Comparison of ENCODE assay signal across 17 cellular contexts in the genomic region with DNA sequence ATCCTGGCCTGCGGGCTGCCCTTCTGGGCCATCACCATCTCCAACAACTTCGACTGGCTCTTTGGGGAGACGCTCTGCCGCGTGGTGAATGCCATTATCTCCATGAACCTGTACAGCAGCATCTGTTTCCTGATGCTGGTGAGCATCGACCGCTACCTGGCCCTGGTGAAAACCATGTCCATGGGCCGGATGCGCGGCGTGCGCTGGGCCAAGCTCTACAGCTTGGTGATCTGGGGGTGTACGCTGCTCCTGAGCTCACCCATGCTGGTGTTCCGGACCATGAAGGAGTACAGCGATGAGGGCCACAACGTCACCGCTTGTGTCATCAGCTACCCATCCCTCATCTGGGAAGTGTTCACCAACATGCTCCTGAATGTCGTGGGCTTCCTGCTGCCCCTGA. TPM values are rescaled to one million over a fixed set of nuclear protein-coding genes. Genes with fewer than 3 reads are reported as not detected.
DNase-seq lines count a peak whose midpoint lies in the region; ATAC-seq and TF ChIP-seq lines count a peak whose summit lies in the region.
"Had no signal": no experiment of that assay in that cellular context is flagged by ENCODE, and none has a peak within 500 bp of the region (broad histone marks: within the 10 kb centered on the region; RNA-seq: fewer than 3 reads in every experiment).

No MANE protein-coding gene starts in this region.

- DNase-seq in RWPE1 (ENCODE audit: low spot score) (no peak), hepatocyte (ENCODE audit: low spot score) (no peak), posterior vena cava (ENCODE audit: low spot score) (peak; percentile 70), left cardiac atrium (no peak), SHP77 (lab: John Stamatoyannopoulos, UW) (no peak), G401 (ENCODE audit: low spot score) (no peak)
- DNase-seq: C1 segment of cervical spinal cord; CD4-positive, alpha-beta memory T cell; COR-L47; DMS153; DMS79; EL; GF-D8; H9 had no signal

- ATAC-seq in left cardiac atrium, result no peak
- ATAC-seq: GM23338, HCT116 had no signal

- POLR2A ChIA-PET in RWPE1 (lab: Yijun Ruan, JAX; ENCODE audit: low non-redundant PET), result no interaction called here

- H2AFZ ChIP-seq in hepatocyte, result no peak overlapping the region
- H2AFZ ChIP-seq: GM23338 had no signal

- no peaks in the 10 kb centered on the region for H3K27me3 ChIP-seq in hepatocyte

- TF ChIP-seq CTCF in RWPE1 (conservative IDR thresholded peaks at IDR 0.05; ENCODE audit: low read depth), result no peak
- no peak for TF ChIP-seq CTCF in hepatocyte (IDR thresholded peaks at IDR 0.05; ENCODE audit: poor library complexity)

- no peak overlapping the region for H3K4me3 ChIP-seq in hepatocyte
- H3K4me3 ChIP-seq: GM23338 had no signal

- H3K27ac ChIP-seq in RWPE1 (peak overlapping the region; percentile 25; the same call in 1 of the 2 replicates), hepatocyte (peak overlapping the region; percentile 90)

- CTCF ChIA-PET in RWPE1 (lab: Yijun Ruan, JAX), result no interaction called here

- in situ Hi-C loops in G401 (cut with HindIII; ENCODE audit: low sequenced_read_pairs), result no loop called here

- H3K79me2 ChIP-seq in hepatocyte, result no peaks in the 10 kb centered on the region

- no peaks in the 10 kb centered on the region for H4K20me1 ChIP-seq in hepatocyte (ENCODE audit: insufficient read depth, poor library complexity, severe bottlenecking)

- H3K4me2 ChIP-seq in hepatocyte, result no peak overlapping the region
- H3K4me2 ChIP-seq: GM23338 had no signal

- WGBS in hepatocyte (ENCODE audit: low lambda C conversion rate, missing lambda C conversion rate), result 97% methylated on average over 18 of the region's 18 CpGs

- no peaks in the 10 kb centered on the region for H3K9me2 ChIP-seq in hepatocyte (replicated peaks; ENCODE audit: insufficient read depth)

- H3K4me1 ChIP-seq in hepatocyte (ENCODE audit: insufficient read depth), result peaks cover 18% of the 10 kb centered on the region

- intact Hi-C loops in posterior vena cava (cut with DNase I), result no loop called here
- intact Hi-C loops in left cardiac atrium (cut with DNase I), result no loop called here

- no peaks in the 10 kb centered on the region for H3K9me3 ChIP-seq in hepatocyte (ENCODE audit: low read depth)

- no peaks in the 10 kb centered on the region for H3K36me3 ChIP-seq in hepatocyte (replicated peaks; ENCODE audit: insufficient read depth, low read depth)

RNA-seq across cellular contexts. Expression of a gene that starts 15.4 kb away (rescaled TPM):
- 11.9 and 15.3 TPM in 2 replicates for total RNA-seq in hepatocyte
- 33.0 and 48.6 TPM in 2 replicates for polyA plus RNA-seq in hepatocyte
- under 1 TPM; 0.24 to 0.56 TPM for total RNA-seq in posterior vena cava
- total RNA-seq in left cardiac atrium, result 1 to 10 TPM in 1 of 2 donors, under 1 TPM in 1; 0.21 to 1.0 TPM
- total RNA-seq in G401 (2014; rRNA removed; shearing (Covaris generic)), result not detected in 2 replicates
- total RNA-seq: A673; CD4-positive, alpha-beta memory T cell; GM23338; H9 had no signal
- polyA plus RNA-seq: CD4-positive, alpha-beta memory T cell; GM23338 had no signal

RNA-seq across cellular contexts. Expression of a gene that starts 36.0 kb away (rescaled TPM):
- 4.7 and 5.9 TPM in 2 replicates for total RNA-seq in hepatocyte
- polyA plus RNA-seq in hepatocyte, result 4.4 and 5.2 TPM in 2 replicates
- total RNA-seq in posterior vena cava, result 10 to 100 TPM in 1 of 2 donors, 1 to 10 TPM in 1; 4.6 to 10.3 TPM
- total RNA-seq in left cardiac atrium, result 1 to 10 TPM; 2.0 to 5.4 TPM
- not detected in 2 replicates for total RNA-seq in G401 (2014; rRNA removed; shearing (Covaris generic))
- total RNA-seq: CD4-positive, alpha-beta memory T cell had no signal
- polyA plus RNA-seq: CD4-positive, alpha-beta memory T cell had no signal
